Comparison of ENCODE assay signal across 1 cellular context in the genomic region with DNA sequence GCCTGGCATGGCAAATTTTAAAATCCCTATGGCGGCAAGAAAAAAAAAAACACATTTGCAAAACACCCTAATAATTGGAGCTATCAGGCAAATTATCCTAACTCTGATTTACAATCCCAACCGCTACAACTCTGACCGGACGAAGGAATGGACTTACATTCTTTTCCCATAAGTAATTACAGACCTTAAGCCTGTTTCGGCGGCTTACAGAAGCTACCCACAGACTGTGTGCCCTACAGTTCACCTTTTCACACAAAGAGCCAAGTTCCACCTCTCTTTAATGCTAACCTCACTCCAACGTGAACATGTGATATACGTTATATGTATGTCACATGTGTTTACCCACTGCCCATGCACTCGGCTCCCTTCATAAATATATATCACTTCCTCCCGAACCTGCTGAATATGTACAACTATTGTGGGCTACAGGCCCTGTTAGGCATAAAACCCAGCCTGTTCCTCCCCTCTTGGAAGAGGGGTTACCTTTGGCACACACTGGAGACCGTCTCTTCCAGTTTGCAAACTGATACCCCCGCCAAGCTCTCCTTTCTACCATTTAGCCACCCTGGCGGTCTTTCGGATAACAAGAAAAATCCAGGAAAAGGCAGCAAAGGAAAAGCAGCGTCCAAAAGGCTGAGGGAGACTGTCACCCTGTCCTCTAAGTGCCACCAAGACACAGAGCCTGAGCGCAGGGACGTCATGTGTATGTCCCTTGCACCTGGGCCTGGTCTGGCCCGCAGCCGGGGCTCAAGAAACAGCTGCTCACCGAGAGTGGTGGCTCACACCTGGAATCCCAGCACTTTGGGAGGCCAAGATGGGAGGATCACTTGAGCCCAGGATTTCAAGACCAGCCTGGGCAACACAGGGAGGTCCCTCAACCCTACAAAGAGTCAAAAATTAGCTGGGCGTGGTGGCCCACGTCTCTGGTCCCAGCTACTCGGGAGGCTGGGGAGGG.
TF ChIP-seq lines count a peak whose summit lies in the region.

No MANE protein-coding gene starts in this region.

TF ChIP-seq in SK-N-SH, 30 proteins besides CTCF, POLR2A, EP300 and RAD21 (continued from another document):
- TF ChIP-seq, protein P1, sequence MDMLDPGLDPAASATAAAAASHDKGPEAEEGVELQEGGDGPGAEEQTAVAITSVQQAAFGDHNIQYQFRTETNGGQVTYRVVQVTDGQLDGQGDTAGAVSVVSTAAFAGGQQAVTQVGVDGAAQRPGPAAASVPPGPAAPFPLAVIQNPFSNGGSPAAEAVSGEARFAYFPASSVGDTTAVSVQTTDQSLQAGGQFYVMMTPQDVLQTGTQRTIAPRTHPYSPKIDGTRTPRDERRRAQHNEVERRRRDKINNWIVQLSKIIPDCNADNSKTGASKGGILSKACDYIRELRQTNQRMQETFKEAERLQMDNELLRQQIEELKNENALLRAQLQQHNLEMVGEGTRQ (IDR thresholded peaks at IDR 0.05; ENCODE audit: borderline replicate concordance, low read depth, low read length), result no peak
- no peak for TF ChIP-seq SIN3A (IDR thresholded peaks at IDR 0.05; ENCODE audit: borderline replicate concordance, low read depth, low read length)
- TF ChIP-seq, protein P2, sequence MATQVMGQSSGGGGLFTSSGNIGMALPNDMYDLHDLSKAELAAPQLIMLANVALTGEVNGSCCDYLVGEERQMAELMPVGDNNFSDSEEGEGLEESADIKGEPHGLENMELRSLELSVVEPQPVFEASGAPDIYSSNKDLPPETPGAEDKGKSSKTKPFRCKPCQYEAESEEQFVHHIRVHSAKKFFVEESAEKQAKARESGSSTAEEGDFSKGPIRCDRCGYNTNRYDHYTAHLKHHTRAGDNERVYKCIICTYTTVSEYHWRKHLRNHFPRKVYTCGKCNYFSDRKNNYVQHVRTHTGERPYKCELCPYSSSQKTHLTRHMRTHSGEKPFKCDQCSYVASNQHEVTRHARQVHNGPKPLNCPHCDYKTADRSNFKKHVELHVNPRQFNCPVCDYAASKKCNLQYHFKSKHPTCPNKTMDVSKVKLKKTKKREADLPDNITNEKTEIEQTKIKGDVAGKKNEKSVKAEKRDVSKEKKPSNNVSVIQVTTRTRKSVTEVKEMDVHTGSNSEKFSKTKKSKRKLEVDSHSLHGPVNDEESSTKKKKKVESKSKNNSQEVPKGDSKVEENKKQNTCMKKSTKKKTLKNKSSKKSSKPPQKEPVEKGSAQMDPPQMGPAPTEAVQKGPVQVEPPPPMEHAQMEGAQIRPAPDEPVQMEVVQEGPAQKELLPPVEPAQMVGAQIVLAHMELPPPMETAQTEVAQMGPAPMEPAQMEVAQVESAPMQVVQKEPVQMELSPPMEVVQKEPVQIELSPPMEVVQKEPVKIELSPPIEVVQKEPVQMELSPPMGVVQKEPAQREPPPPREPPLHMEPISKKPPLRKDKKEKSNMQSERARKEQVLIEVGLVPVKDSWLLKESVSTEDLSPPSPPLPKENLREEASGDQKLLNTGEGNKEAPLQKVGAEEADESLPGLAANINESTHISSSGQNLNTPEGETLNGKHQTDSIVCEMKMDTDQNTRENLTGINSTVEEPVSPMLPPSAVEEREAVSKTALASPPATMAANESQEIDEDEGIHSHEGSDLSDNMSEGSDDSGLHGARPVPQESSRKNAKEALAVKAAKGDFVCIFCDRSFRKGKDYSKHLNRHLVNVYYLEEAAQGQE (IDR thresholded peaks at IDR 0.05; ENCODE audit: low read depth, low read length), result no peak
- TF ChIP-seq ELF1 (IDR thresholded peaks at IDR 0.05), result no peak
